13 cellular contexts compared by ENCODE assay signal in the genomic region with DNA sequence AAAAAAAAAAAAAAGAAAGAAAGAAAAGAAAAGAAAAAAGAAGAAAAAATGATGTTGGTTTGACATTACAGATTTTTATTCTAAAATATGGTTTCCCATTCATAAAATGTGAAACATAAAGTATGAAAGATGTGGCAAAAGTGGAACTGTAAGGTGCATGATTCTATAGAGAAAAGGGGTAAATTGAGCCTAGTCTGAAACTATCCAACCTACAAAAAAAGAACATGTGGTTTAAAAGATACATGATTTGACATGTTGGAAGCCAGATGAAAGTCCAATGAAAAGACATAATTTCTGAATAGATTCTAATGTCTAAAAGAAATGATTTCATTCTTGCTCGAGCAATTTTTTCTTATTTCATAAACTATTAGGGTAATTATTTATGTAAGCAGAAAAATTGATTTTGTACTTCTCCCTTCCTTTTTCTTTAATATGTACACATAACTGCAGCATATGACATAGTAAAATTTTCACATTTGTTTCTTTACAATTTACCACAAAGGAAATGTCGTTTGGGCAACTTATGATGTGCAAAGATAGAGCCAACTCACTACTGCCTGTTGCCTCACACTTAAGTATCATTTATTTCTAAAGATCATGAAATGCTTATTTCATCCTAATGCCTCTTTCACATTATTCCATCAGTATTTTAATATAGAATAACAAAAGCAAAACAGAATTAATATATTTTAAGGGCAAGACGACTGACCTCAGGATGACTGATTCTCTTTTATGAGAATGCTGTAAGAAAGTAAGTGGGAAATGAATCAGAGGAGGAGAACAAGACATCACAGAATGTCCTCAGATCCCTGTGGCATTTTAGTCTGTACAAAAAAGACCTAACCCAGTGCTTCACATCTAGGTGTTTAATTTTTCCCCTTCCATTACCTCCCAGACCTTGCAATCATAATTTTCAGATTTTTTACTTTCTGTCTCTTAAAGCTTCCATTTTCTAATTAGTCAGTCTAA.
A peak's percentile ranks its signal among the peaks of the same experiment; 100 is the strongest.
DNase-seq lines count a peak whose midpoint lies in the region; ATAC-seq and TF ChIP-seq lines count a peak whose summit lies in the region.
"Had no signal": no experiment of that assay in that cellular context is flagged by ENCODE, and none has a peak within 500 bp of the region (broad histone marks: within the 10 kb centered on the region; RNA-seq: fewer than 3 reads in every experiment).

No MANE protein-coding gene starts in this region.

- H2AFZ ChIP-seq in MM.1S (ENCODE audit: low read length) (no peak overlapping the region), SK-N-SH (ENCODE audit: low read depth) (no peak overlapping the region)
- H2AFZ ChIP-seq: GM23338 had no signal

- H3K4me2 ChIP-seq in MM.1S (ENCODE audit: low read depth, low read length) (peak overlapping the region; percentile 28), SK-N-SH (no peak overlapping the region)
- H3K4me2 ChIP-seq: GM23338 had no signal

- H3K9me3 Mint-ChIP-seq in activated naive CD8-positive, alpha-beta T cell treated with anti-CD3 and anti-CD28 coated beads for 36 hours = peaks cover 3% of the 10 kb centered on the region
- peaks cover 5% of the 10 kb centered on the region for H3K9me3 Mint-ChIP-seq in osteocyte (ENCODE audit: unreplicated experiment)
- H3K9me3 Mint-ChIP-seq: GM23338 had no signal

- peak overlapping the region; percentile 61 for H3K27ac Mint-ChIP-seq in activated naive CD8-positive, alpha-beta T cell treated with anti-CD3 and anti-CD28 coated beads for 36 hours
- peak overlapping the region; percentile 88 for H3K27ac Mint-ChIP-seq in osteocyte (ENCODE audit: unreplicated experiment)
- H3K27ac Mint-ChIP-seq: GM23338 had no signal

- H3K9ac ChIP-seq in MM.1S (ENCODE audit: low read length) (no peak overlapping the region), SK-N-SH (no peak overlapping the region)

- H3K36me3 ChIP-seq in MM.1S (replicated peaks; ENCODE audit: insufficient read depth, low read length) (no peaks in the 10 kb centered on the region), SK-N-SH (replicated peaks in 1 of 2; ENCODE audit: control insufficient read depth in 1 of 2, insufficient read depth in 2 of 2, low read length in 1 of 2) (no peaks in the 10 kb centered on the region)
- H3K36me3 ChIP-seq: adrenal gland, pancreas had no signal

- H3K9me2 ChIP-seq in MM.1S (replicated peaks; ENCODE audit: insufficient read depth, low read length) (no peaks in the 10 kb centered on the region), SK-N-SH (no peaks in the 10 kb centered on the region)

- peaks cover 3% of the 10 kb centered on the region for H3K36me3 Mint-ChIP-seq in activated naive CD8-positive, alpha-beta T cell treated with anti-CD3 and anti-CD28 coated beads for 36 hours
- H3K36me3 Mint-ChIP-seq in osteocyte (ENCODE audit: unreplicated experiment) = no peaks in the 10 kb centered on the region

- H3K4me1 ChIP-seq in MM.1S (ENCODE audit: low read length) (peaks cover 19% of the 10 kb centered on the region), SK-N-SH (ENCODE audit: control insufficient read depth in 1 of 2, insufficient read depth in 2 of 2, low read depth in 1 of 2, low read length in 1 of 2) (peaks cover 0 to 2% of the 10 kb centered on the region in 2 experiments; a peak in 2 of 4 replicates)

- TF ChIP-seq CTCF in MM.1S (IDR thresholded peaks at IDR 0.05; ENCODE audit: low read length) (no peak), osteocyte (IDR thresholded peaks at IDR 0.05) (no peak), SK-N-SH (IDR thresholded peaks at IDR 0.05) (no peak)

- POLR2A ChIA-PET in SK-N-SH (lab: Yijun Ruan, JAX) = no interaction called here

- 53% methylated on average over 3 of the region's 3 CpGs for whole genome bisulfite sequencing in SK-N-SH (ENCODE audit: low lambda C conversion rate)

- TF ChIP-seq EP300 in SK-N-SH (IDR thresholded peaks at IDR 0.05; ENCODE audit: borderline replicate concordance in 1 of 2, low read depth in 1 of 2, low read length in 1 of 2) = no peak

- TF ChIP-seq RAD21 in SK-N-SH (IDR thresholded peaks at IDR 0.05; ENCODE audit: low read length) = no peak

- no peak for DNase-seq in activated CD4-positive, CD25-positive, alpha-beta regulatory T cell (lab: John Stamatoyannopoulos, UW)
- DNase-seq in MM.1S = peak; percentile 52
- DNase-seq in activated naive CD8-positive, alpha-beta T cell treated with anti-CD3 and anti-CD28 coated beads for 36 hours = no peak
- no peak for DNase-seq in osteocyte (ENCODE audit: extremely low spot score, unreplicated experiment)
- no peak for DNase-seq in NCI-H526 (lab: John Stamatoyannopoulos, UW)
- DNase-seq in SK-N-SH = no peak
- DNase-seq: adrenal gland; pancreas; stimulated activated CD4-positive, alpha-beta T cell treated with anti-CD3 and anti-CD28 coated beads, Interleukin-1b, Interleukin-23, amount 100 ng/mL, for 48 hours had no signal

- H3K9me3 ChIP-seq in MM.1S (replicated peaks; ENCODE audit: insufficient read depth, low read length) (no peaks in the 10 kb centered on the region), SK-N-SH (no peaks in the 10 kb centered on the region)
- H3K9me3 ChIP-seq: adrenal gland, pancreas had no signal

- H3F3A ChIP-seq in MM.1S (ENCODE audit: insufficient read depth, low read length) (peaks cover 4% of the 10 kb centered on the region; the same call in 1 of the 2 replicates), SK-N-SH (replicated peaks; ENCODE audit: insufficient read depth) (no peaks in the 10 kb centered on the region)

- ATAC-seq in activated CD4-positive, CD25-positive, alpha-beta regulatory T cell treated with anti-CD3 and anti-CD28 coated beads, Interleukin-2, amount 50 U/mL, for 24 hours = peak; percentile 54 to 63
- ATAC-seq in GM19023 (IDR thresholded peaks at IDR 0.05; ENCODE audit: unreplicated experiment) = no peak
- ATAC-seq: GM23338, K562, pancreas had no signal

- H3K27me3 Mint-ChIP-seq in activated naive CD8-positive, alpha-beta T cell treated with anti-CD3 and anti-CD28 coated beads for 36 hours = no peaks in the 10 kb centered on the region
- no peaks in the 10 kb centered on the region for H3K27me3 Mint-ChIP-seq in osteocyte (ENCODE audit: unreplicated experiment)

- H4K20me1 ChIP-seq in MM.1S (ENCODE audit: insufficient read depth, low read length) = no peaks in the 10 kb centered on the region
- no peaks in the 10 kb centered on the region for H4K20me1 ChIP-seq in SK-N-SH (ENCODE audit: insufficient read depth)

- H3K4me3 ChIP-seq in MM.1S (ENCODE audit: low read length) = no peak overlapping the region
- H3K4me3 ChIP-seq in SK-N-SH (ENCODE audit: low read depth in 2 of 2, low read length in 1 of 2) = no peak overlapping the region
- H3K4me3 ChIP-seq: adrenal gland, GM23338, K562, pancreas had no signal

- H3K27ac ChIP-seq in MM.1S (ENCODE audit: low read length) (peak overlapping the region; percentile 30; the same call in 1 of the 2 replicates), SK-N-SH (ENCODE audit: low read depth in 2 of 2, low read length in 1 of 2) (no peak overlapping the region)
- H3K27ac ChIP-seq: adrenal gland, pancreas had no signal

- peak overlapping the region; percentile 5 for H3K4me3 Mint-ChIP-seq in activated naive CD8-positive, alpha-beta T cell treated with anti-CD3 and anti-CD28 coated beads for 36 hours
- H3K4me3 Mint-ChIP-seq in osteocyte (ENCODE audit: unreplicated experiment) = no peak overlapping the region
- H3K4me3 Mint-ChIP-seq: GM23338 had no signal

- CTCF ChIA-PET in SK-N-SH (lab: Yijun Ruan, JAX) = interaction anchor here (1.4 to 1.9 kb wide), 2 partner anchors 28 kb away, joined by 5 to 6 read pairs; no protein-coding TSS in a partner anchor

- H3K27me3 ChIP-seq in MM.1S (replicated peaks; ENCODE audit: insufficient read depth, low read length) = no peaks in the 10 kb centered on the region
- H3K27me3 ChIP-seq in SK-N-SH (ENCODE audit: insufficient read depth) = no peaks in the 10 kb centered on the region
- H3K27me3 ChIP-seq: adrenal gland, pancreas had no signal

- H3K4me1 Mint-ChIP-seq in activated naive CD8-positive, alpha-beta T cell treated with anti-CD3 and anti-CD28 coated beads for 36 hours = peaks cover 50% of the 10 kb centered on the region
- H3K4me1 Mint-ChIP-seq in osteocyte (ENCODE audit: unreplicated experiment) = peaks cover 70% of the 10 kb centered on the region

- no peaks in the 10 kb centered on the region for H3K79me2 ChIP-seq in MM.1S (ENCODE audit: low read length)
- H3K79me2 ChIP-seq in SK-N-SH (ENCODE audit: insufficient read depth) = no peaks in the 10 kb centered on the region

TF ChIP-seq in SK-N-SH, 30 proteins besides CTCF, POLR2A, EP300 and RAD21:
- TF ChIP-seq RCOR1 (IDR thresholded peaks at IDR 0.05; ENCODE audit: low read length) (no peak), JUND (IDR thresholded peaks at IDR 0.05) (no peak), SMC3 (IDR thresholded peaks at IDR 0.05; ENCODE audit: low read depth, low read length) (no peak)
TF ChIP-seq in SK-N-SH: peak in this region for 0.
